In genomic region chr17:36544049-36544319, GRCh38 we compare ENCODE assay signal across 8 cellular contexts. TPM values are rescaled to one million over a fixed set of nuclear protein-coding genes. Genes with fewer than 3 reads are reported as not detected.
DNase-seq lines count a peak whose midpoint lies in the region; ATAC-seq and TF ChIP-seq lines count a peak whose summit lies in the region.

No MANE protein-coding gene starts in this region.

- peaks cover 52% of the 10 kb centered on the region for H3K79me2 ChIP-seq in SU-DHL-6 (ENCODE audit: insufficient read depth, low read length)

- intact Hi-C loops in mucosa of descending colon (cut with DNase I, micrococcal nuclease): no loop called here

- no peak for TF ChIP-seq CTCF in SU-DHL-6 (IDR thresholded peaks at IDR 0.05; ENCODE audit: insufficient read depth, low read length, poor library complexity, severe bottlenecking)
- TF ChIP-seq CTCF in endodermal cell (conservative IDR thresholded peaks at IDR 0.05): peak; percentile 31
- no peak for TF ChIP-seq CTCF in mucosa of descending colon (IDR thresholded peaks at IDR 0.05)

- no peaks in the 10 kb centered on the region for H3K9me3 ChIP-seq in SU-DHL-6 (ENCODE audit: insufficient read depth, low read length)
- H3K9me3 ChIP-seq in endodermal cell (ENCODE audit: control insufficient read depth, low read length): no peaks in the 10 kb centered on the region
- H3K9me3 ChIP-seq in mucosa of descending colon: no peaks in the 10 kb centered on the region

- H3K27ac Mint-ChIP-seq in endodermal cell: peak overlapping the region; percentile 99

- DNase-seq in stimulated activated naive CD4-positive, alpha-beta T cell treated with Interleukin-2 at 50 U/mL for 16 hours (lab: John Stamatoyannopoulos, UW): peak; percentile 10
- DNase-seq in stimulated activated naive CD4-positive, alpha-beta T cell (lab: John Stamatoyannopoulos, UW): no peak
- peak; percentile 56 for DNase-seq in HK-2 (ENCODE audit: unreplicated experiment)
- peak; percentile 86 for DNase-seq in endodermal cell
- peak in 1 of 3 donors; percentile 63 for DNase-seq in mucosa of descending colon
- peak; percentile 51 for DNase-seq in ureter (ENCODE audit: low spot score)
- no peak for DNase-seq in activated CD4-positive, CD25-positive, alpha-beta regulatory T cell treated with anti-CD3 and anti-CD28 coated beads, Interleukin-2, amount 50 U/mL, for 72 hours

- peak overlapping the region; percentile 99 for H3K9ac ChIP-seq in SU-DHL-6 (ENCODE audit: low read length)
- H3K9ac ChIP-seq in endodermal cell (ENCODE audit: extremely low read depth, low read length, poor library complexity, severe bottlenecking): peak overlapping the region; percentile 95

- H3K9me3 Mint-ChIP-seq in endodermal cell: no peaks in the 10 kb centered on the region

- peak overlapping the region; percentile 64 for H3K4me2 ChIP-seq in SU-DHL-6 (ENCODE audit: low read depth, low read length, poor library complexity, severe bottlenecking)

- H3K27me3 ChIP-seq in SU-DHL-6 (ENCODE audit: low read length): no peaks in the 10 kb centered on the region
- H3K27me3 ChIP-seq in endodermal cell (ENCODE audit: control insufficient read depth, insufficient read depth, low read length, poor library complexity, severe bottlenecking): no peaks in the 10 kb centered on the region

- H3K4me3 ChIP-seq in SU-DHL-6 (ENCODE audit: insufficient read depth, low read length, poor library complexity, severe bottlenecking): peak overlapping the region; percentile 87
- peak overlapping the region; percentile 95 for H3K4me3 ChIP-seq in endodermal cell (ENCODE audit: low read length)
- H3K4me3 ChIP-seq in mucosa of descending colon: peak overlapping the region; percentile 88

- H3F3A ChIP-seq in SU-DHL-6 (ENCODE audit: insufficient read depth): peaks cover 50% of the 10 kb centered on the region

- H3K27ac ChIP-seq in SU-DHL-6 (ENCODE audit: low read depth, low read length) (peak overlapping the region; percentile 92), endodermal cell (ENCODE audit: low read depth, low read length) (peak overlapping the region; percentile 89)

- H3K36me3 ChIP-seq in SU-DHL-6 (ENCODE audit: low read length): peaks cover 9% of the 10 kb centered on the region; the same call in 1 of the 2 replicates
- peaks cover 21% of the 10 kb centered on the region for H3K36me3 ChIP-seq in endodermal cell (ENCODE audit: control insufficient read depth, insufficient read depth, low read length)
- no peaks in the 10 kb centered on the region for H3K36me3 ChIP-seq in mucosa of descending colon (ENCODE audit: low read depth)

- H3K9me2 ChIP-seq in SU-DHL-6 (replicated peaks; ENCODE audit: insufficient read depth, low read length): no peaks in the 10 kb centered on the region

- no peaks in the 10 kb centered on the region for H3K27me3 Mint-ChIP-seq in endodermal cell (ENCODE audit: insufficient read depth)

- ATAC-seq in mucosa of descending colon: peak; percentile 17

- peak overlapping the region; percentile 93 for H3K4me3 Mint-ChIP-seq in endodermal cell

- no peaks in the 10 kb centered on the region for H3K4me1 ChIP-seq in endodermal cell (ENCODE audit: control insufficient read depth, insufficient read depth, low read length)
- H3K4me1 ChIP-seq in mucosa of descending colon (ENCODE audit: low read depth): peaks cover 37% of the 10 kb centered on the region

- 5 to 10% methylated on average over 4 to 11 of the region's 11 CpGs for WGBS in endodermal cell (ENCODE audit: insufficient coverage in 1 of 2, insufficient read length in 1 of 2), 2 experiments

- H3K4me1 Mint-ChIP-seq in endodermal cell: peaks cover 16% of the 10 kb centered on the region

- peaks cover 8% of the 10 kb centered on the region; the same call in 1 of the 2 replicates for H4K20me1 ChIP-seq in SU-DHL-6 (ENCODE audit: low read depth, low read length)

- H2AFZ ChIP-seq in SU-DHL-6 (ENCODE audit: low read depth, low read length, severe bottlenecking): peak overlapping the region; percentile 91

- peaks cover 9% of the 10 kb centered on the region for H3K36me3 Mint-ChIP-seq in endodermal cell (ENCODE audit: low read depth)

RNA-seq across cellular contexts. Expression of gene GGNBP2, which starts 0.7 kb away (rescaled TPM):
- 10 to 100 TPM; 56.8 to 61.6 TPM for total RNA-seq in endodermal cell
- 61.1 TPM for polyA plus RNA-seq in endodermal cell (2013, experiment 1 of 2)
- polyA plus RNA-seq in endodermal cell (2013, experiment 2 of 2): 57.6 TPM
- total RNA-seq in mucosa of descending colon: 10 to 100 TPM; 80.4 to 93.4 (median 90.7) TPM
- 109 TPM for total RNA-seq in ureter

RNA-seq across cellular contexts. Expression of gene PIGW, which starts 9.2 kb away (rescaled TPM):
- total RNA-seq in endodermal cell: 10 to 100 TPM; 10.8 to 16.6 TPM
- 7.1 TPM for polyA plus RNA-seq in endodermal cell (2013, experiment 1 of 2)
- polyA plus RNA-seq in endodermal cell (2013, experiment 2 of 2): 7.6 TPM
- total RNA-seq in mucosa of descending colon: 10 to 100 TPM in 1 of 3 donors, 1 to 10 TPM in 2; 4.6 to 10.2 (median 7.0) TPM
- 17.2 TPM for total RNA-seq in ureter

RNA-seq across cellular contexts. Expression of gene MYO19, which starts 9.3 kb away (rescaled TPM):
- total RNA-seq in endodermal cell (100 to 1,000 TPM; 133 to 154 TPM), mucosa of descending colon (100 to 1,000 TPM in 1 of 3 donors, 10 to 100 TPM in 2; 67.5 to 103 (median 93.4) TPM), ureter (93.7 TPM)
- 63.3 TPM for polyA plus RNA-seq in endodermal cell (2013, experiment 1 of 2)
- polyA plus RNA-seq in endodermal cell (2013, experiment 2 of 2): 51.5 TPM

RNA-seq across cellular contexts. Expression of gene DHRS11, which starts 47.7 kb away (rescaled TPM):
- total RNA-seq in endodermal cell (10 to 100 TPM; 25.5 to 28.5 TPM), mucosa of descending colon (100 to 1,000 TPM; 146 to 295 (median 162) TPM), ureter (18.2 TPM)
- polyA plus RNA-seq in endodermal cell (2013, experiment 1 of 2): 20.2 TPM
- polyA plus RNA-seq in endodermal cell (2013, experiment 2 of 2): 19.2 TPM

RNA-seq across cellular contexts. Expression of gene MRM1, which starts 57.4 kb away (rescaled TPM):
- total RNA-seq in endodermal cell: 10 to 100 TPM; 10.7 to 11.4 TPM
- 2.4 TPM for polyA plus RNA-seq in endodermal cell (2013, experiment 1 of 2)
- 1.7 TPM for polyA plus RNA-seq in endodermal cell (2013, experiment 2 of 2)
- total RNA-seq in mucosa of descending colon: 10 to 100 TPM in 1 of 3 donors, 1 to 10 TPM in 2; 8.2 to 12.8 (median 8.3) TPM
- 13.7 TPM for total RNA-seq in ureter

Comparison
In these comparisons a context has a peak if more than half of its experiments do, and no peak if none do; other contexts are left out.
1. DNase-seq: peak in stimulated activated naive CD4-positive, alpha-beta T cell treated with Interleukin-2 at 50 U/mL for 16 hours (single experiment), HK-2 (single experiment), endodermal cell (single experiment) and ureter (single experiment); none in stimulated activated naive CD4-positive, alpha-beta T cell (0 of 6) and activated CD4-positive, CD25-positive, alpha-beta regulatory T cell treated with anti-CD3 and anti-CD28 coated beads, Interleukin-2, amount 50 U/mL, for 72 hours (single experiment).
2. Peak in every context shown above with its lines, with median percentiles within 50 percentile points of each other: H3K4me3 ChIP-seq.